8 cellular contexts compared by ENCODE assay signal in the genomic region with DNA sequence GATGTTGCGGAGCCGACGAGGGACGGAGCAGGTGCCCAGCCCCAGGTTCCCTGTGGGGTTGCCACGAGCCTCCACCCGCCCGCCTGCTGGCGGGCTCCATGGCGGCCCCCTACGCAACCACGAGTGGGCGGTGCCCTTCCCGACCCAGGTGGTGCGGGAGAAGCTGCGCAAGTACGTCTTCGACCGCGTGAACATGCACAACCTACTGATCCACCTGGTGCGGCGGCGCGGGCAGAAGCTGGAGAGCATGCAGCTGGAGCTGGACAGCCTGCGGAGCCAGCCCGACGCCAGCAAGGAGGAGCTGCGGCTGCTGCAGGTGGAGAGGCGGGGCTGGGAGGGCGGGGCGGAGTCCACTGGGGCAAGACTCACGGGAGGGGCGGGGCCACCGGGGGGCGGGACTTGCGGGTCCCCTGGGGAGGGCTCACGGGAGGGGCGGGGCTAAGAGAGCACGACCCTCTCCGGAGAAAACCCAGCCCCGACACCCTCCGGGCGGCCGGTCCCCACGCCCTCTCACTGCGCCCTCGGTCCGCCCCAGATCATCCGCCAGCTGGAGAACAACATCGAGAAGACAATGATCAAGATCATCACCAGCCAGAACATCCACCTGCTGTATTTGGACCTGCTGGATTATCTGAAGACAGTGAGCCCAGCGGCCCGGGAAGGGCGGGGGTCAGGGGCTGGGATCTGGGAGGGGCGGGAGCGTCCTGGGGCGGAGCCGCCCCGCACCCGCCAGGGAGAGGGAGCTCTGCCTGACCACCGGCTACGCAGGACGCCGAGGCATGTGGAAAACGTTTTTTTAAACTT. TPM values are rescaled to one million over a fixed set of nuclear protein-coding genes. Genes with fewer than 3 reads are reported as not detected.
DNase-seq lines count a peak whose midpoint lies in the region; ATAC-seq, FAIRE-seq and TF ChIP-seq lines count a peak whose summit lies in the region.

No MANE protein-coding gene starts in this region.

- TF ChIP-seq CTCF in bronchial epithelial cell (IDR thresholded peaks at IDR 0.05; ENCODE audit: insufficient read depth, low read length, severe bottlenecking) (no peak), kidney (IDR thresholded peaks at IDR 0.05; ENCODE audit: borderline replicate concordance, extremely low read depth, insufficient read depth) (no peak)

- ATAC-seq in HG02588 (IDR thresholded peaks at IDR 0.05; ENCODE audit: unreplicated experiment) = peak; percentile 36
- ATAC-seq in GM19467 (IDR thresholded peaks at IDR 0.05; ENCODE audit: unreplicated experiment) = no peak

- intact Hi-C loops in kidney (cut with DNase I) = loop anchor here (10.0 kb wide), 1 partner anchor 145 kb away; the partner anchor contains the start of genes C8G and FBXW5

- H3K36me3 ChIP-seq in CD8-positive, alpha-beta memory T cell (ENCODE audit: insufficient read depth, low read length) = no peaks in the 10 kb centered on the region
- H3K36me3 ChIP-seq in bronchial epithelial cell (ENCODE audit: control insufficient read depth, insufficient read depth, low read length) (no peaks in the 10 kb centered on the region), kidney (ENCODE audit: control insufficient read depth in 1 of 2, insufficient read depth in 2 of 2, low read length in 2 of 2) (no peaks in the 10 kb centered on the region)

- H3K9me3 ChIP-seq in CD8-positive, alpha-beta memory T cell (ENCODE audit: low read length) = no peaks in the 10 kb centered on the region
- no peaks in the 10 kb centered on the region for H3K9me3 ChIP-seq in kidney (ENCODE audit: control insufficient read depth in 1 of 2, low read length in 2 of 2)

- peak overlapping the region in 1 of 2 donors; percentile 12 for H3K9ac ChIP-seq in kidney (ENCODE audit: low read length in 2 of 2)

- peaks cover 0 to 5% (median 0%) of the 10 kb centered on the region in 3 donors for H3K36me3 Mint-ChIP-seq in CD8-positive, alpha-beta memory T cell

- peaks cover 11 to 28% (median 25%) of the 10 kb centered on the region in 3 donors for H3K4me1 Mint-ChIP-seq in CD8-positive, alpha-beta memory T cell

- no peaks in the 10 kb centered on the region for H3K27me3 ChIP-seq in CD8-positive, alpha-beta memory T cell (ENCODE audit: insufficient read depth, low read length, poor library complexity, severe bottlenecking)
- peaks cover 9% of the 10 kb centered on the region for H3K27me3 ChIP-seq in bronchial epithelial cell (ENCODE audit: control insufficient read depth, insufficient read depth, low read length)

- H3K4me3 Mint-ChIP-seq in CD8-positive, alpha-beta memory T cell = peak overlapping the region; percentile 43 to 89 (median 83)

- POLR2A ChIA-PET in CD8-positive, alpha-beta memory T cell (lab: Charles Lee) = interaction anchor here (0.6 to 1.5 kb wide), 8 partner anchors 9 to 441 kb away, joined by 3 to 9 read pairs (median 4); partner anchors contain the start of genes AJM1, C8G, FBXW5 and TMEM141

- no peak for FAIRE-seq in bronchial epithelial cell (lab: Jason Lieb, UNC)
- FAIRE-seq in kidney (lab: Jason Lieb, UNC) = no peak

- DNase-seq in CD8-positive, alpha-beta memory T cell = peak; percentile 72 to 94 (median 88)
- DNase-seq in NCI-H226 = peak; percentile 73
- DNase-seq in activated CD4-positive, CD25-positive, alpha-beta regulatory T cell (lab: John Stamatoyannopoulos, UW) = peak; percentile 84 to 94 (median 88)
- peak; percentile 71 for DNase-seq in bronchial epithelial cell (ENCODE audit: low read depth)
- peak; percentile 96 for DNase-seq in kidney
- peak; percentile 77 to 93 for DNase-seq in stimulated activated CD4-positive, alpha-beta T cell treated with anti-CD3 and anti-CD28 coated beads, Interleukin-15, amount 100 ng/mL, for 48 hours (ENCODE audit: low read depth in 2 of 2)

- peak overlapping the region; percentile 66 for H3K4me3 ChIP-seq in CD8-positive, alpha-beta memory T cell (ENCODE audit: low read length)
- H3K4me3 ChIP-seq in bronchial epithelial cell (ENCODE audit: low read depth, low read length) (peak overlapping the region; percentile 25), kidney (ENCODE audit: low read length in 2 of 2) (peak overlapping the region; percentile 53 to 56)

- no peaks in the 10 kb centered on the region for H3K9me3 Mint-ChIP-seq in CD8-positive, alpha-beta memory T cell

- peaks cover 0 to 6% of the 10 kb centered on the region in 2 donors for H3K27me3 Mint-ChIP-seq in CD8-positive, alpha-beta memory T cell

- peaks cover 30% of the 10 kb centered on the region for H3K4me1 ChIP-seq in CD8-positive, alpha-beta memory T cell (ENCODE audit: insufficient read depth, low read length)
- H3K4me1 ChIP-seq in kidney (ENCODE audit: control insufficient read depth in 1 of 2, insufficient read depth in 1 of 2, low read depth in 1 of 2, low read length in 2 of 2) = peaks cover 0 to 17% of the 10 kb centered on the region in 2 donors

- CTCF ChIA-PET in CD8-positive, alpha-beta memory T cell (lab: Charles Lee) = interaction anchor here (0.7 to 3.1 kb wide), 7 partner anchors 8 to 235 kb away, joined by 3 to 15 read pairs (median 5); partner anchors contain the start of genes ABCA2 and AJM1

- peak overlapping the region in 6 of 8 donors; percentile 53 to 86 (median 77) for H3K27ac Mint-ChIP-seq in CD8-positive, alpha-beta memory T cell

- peak overlapping the region; percentile 38 for H3K27ac ChIP-seq in CD8-positive, alpha-beta memory T cell (ENCODE audit: low read depth, low read length)
- peak overlapping the region in 1 of 2 donors; percentile 28 for H3K27ac ChIP-seq in kidney (ENCODE audit: low read depth in 2 of 2, low read length in 2 of 2)

RNA-seq across cellular contexts. Expression of gene CCDC183, which starts 3.9 kb away (rescaled TPM):
- under 1 TPM in 1 of 2 experiments, not detected in 1; 0.73 TPM for total RNA-seq in CD8-positive, alpha-beta memory T cell
- 0.26 TPM for polyA plus RNA-seq in CD8-positive, alpha-beta memory T cell
- total RNA-seq in bronchial epithelial cell (under 0.01 and 0.38 TPM in 2 replicates), kidney (0.88 TPM)
- 3.1 TPM for polyA plus RNA-seq in kidney (ENCODE audit: insufficient read depth, low read depth, low replicate concordance)

RNA-seq across cellular contexts. Expression of gene RABL6, which starts 7.7 kb away (rescaled TPM):
- total RNA-seq in CD8-positive, alpha-beta memory T cell = 100 to 1,000 TPM in 1 of 2 experiments, 10 to 100 TPM in 1; 98.2 to 106 TPM
- polyA plus RNA-seq in CD8-positive, alpha-beta memory T cell = 20.9 TPM
- total RNA-seq in bronchial epithelial cell (79.5 and 88.5 TPM in 2 replicates), kidney (70.3 TPM)
- 60.4 TPM for polyA plus RNA-seq in kidney (ENCODE audit: insufficient read depth, low read depth, low replicate concordance)

RNA-seq across cellular contexts. Expression of gene TMEM141, which starts 8.9 kb away (rescaled TPM):
- total RNA-seq in CD8-positive, alpha-beta memory T cell = 10 to 100 TPM; 50.1 to 50.6 TPM
- polyA plus RNA-seq in CD8-positive, alpha-beta memory T cell = 37.8 TPM
- total RNA-seq in bronchial epithelial cell (220 and 228 TPM in 2 replicates), kidney (96.5 TPM)
- 403 TPM for polyA plus RNA-seq in kidney (ENCODE audit: insufficient read depth, low read depth, low replicate concordance)

RNA-seq across cellular contexts. Expression of gene LCN15, which starts 35.7 kb away (rescaled TPM):
- total RNA-seq in CD8-positive, alpha-beta memory T cell = not detected
- not detected for polyA plus RNA-seq in CD8-positive, alpha-beta memory T cell
- total RNA-seq in bronchial epithelial cell = not detected in 2 replicates
- total RNA-seq in kidney = not detected
- not detected for polyA plus RNA-seq in kidney (ENCODE audit: insufficient read depth, low read depth, low replicate concordance)

RNA-seq across cellular contexts. Expression of gene LCN8, which starts 42.0 kb away (rescaled TPM):
- not detected for total RNA-seq in CD8-positive, alpha-beta memory T cell
- polyA plus RNA-seq in CD8-positive, alpha-beta memory T cell = not detected
- total RNA-seq in bronchial epithelial cell = not detected in 2 replicates
- not detected for total RNA-seq in kidney
- not detected for polyA plus RNA-seq in kidney (ENCODE audit: insufficient read depth, low read depth, low replicate concordance)
